Comparison of ENCODE assay signal across 8 cellular contexts in the genomic region with DNA sequence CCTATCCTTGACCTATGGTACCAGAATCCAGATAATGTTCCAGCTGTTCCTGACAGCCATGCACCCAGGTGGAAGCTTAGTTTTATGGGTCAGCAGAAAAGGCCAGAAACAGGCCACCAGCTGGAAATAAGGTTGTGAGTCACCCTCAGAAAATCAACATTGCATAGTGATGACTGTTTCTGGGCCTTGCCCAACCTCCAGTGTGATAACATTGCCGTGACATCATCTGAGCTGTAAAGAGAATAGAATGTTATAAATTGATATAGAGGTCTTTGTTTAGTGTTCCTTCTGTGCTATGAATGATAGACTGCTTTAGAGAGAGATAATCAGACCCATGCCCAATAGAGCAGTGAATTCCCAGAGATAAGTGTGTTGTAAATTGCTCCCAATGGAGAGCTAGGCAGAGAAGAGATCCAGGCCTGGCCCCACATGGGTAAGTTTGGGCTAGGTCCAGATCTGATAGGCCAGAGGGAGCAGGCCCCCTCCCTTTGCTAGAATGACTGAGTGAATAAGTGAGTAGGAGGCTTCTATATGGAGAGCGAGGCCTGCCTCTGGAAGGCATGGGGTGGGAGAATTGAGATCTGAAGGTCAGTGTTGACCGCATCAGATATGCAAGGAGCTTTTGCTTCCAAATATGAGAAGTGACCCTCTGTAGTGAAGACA. TPM values are rescaled to one million over a fixed set of nuclear protein-coding genes. Genes with fewer than 3 reads are reported as not detected.
DNase-seq lines count a peak whose midpoint lies in the region; TF ChIP-seq lines count a peak whose summit lies in the region.

No MANE protein-coding gene starts in this region.

- H3K27ac ChIP-seq in RWPE1: no peak overlapping the region

- no peak for TF ChIP-seq CTCF in RWPE1 (conservative IDR thresholded peaks at IDR 0.05; ENCODE audit: low read depth)

- POLR2A ChIA-PET in RWPE1 (lab: Yijun Ruan, JAX; ENCODE audit: low non-redundant PET): interaction anchor here (0.6 kb wide), 1 partner anchor 539 kb away, joined by 3 read pairs; no protein-coding TSS in a partner anchor

- CTCF ChIA-PET in RWPE1 (lab: Yijun Ruan, JAX): interaction anchor here (0.7 to 1.2 kb wide), 3 partner anchors 74 to 786 kb away, joined by 3 read pairs; no protein-coding TSS in a partner anchor

- peak; percentile 78 for DNase-seq in ELF-1 (ENCODE audit: low read depth, low spot score)
- DNase-seq in RWPE1 (ENCODE audit: low spot score): peak; percentile 90
- peak; percentile 63 for DNase-seq in fibroblast of the conjunctiva (ENCODE audit: low read depth)
- DNase-seq in renal cortical epithelial cell (ENCODE audit: low read depth): peak; percentile 95
- DNase-seq in SKM-1 treated with dmso at 0.1 percent for 144 hours (lab: John Stamatoyannopoulos, UW; ENCODE audit: unreplicated experiment): no peak
- DNase-seq in stimulated activated CD4-positive, alpha-beta T cell treated with anti-CD3 and anti-CD28 coated beads, Interleukin-12 subunit alpha, Interleukin-12 subunit beta, amount 100 ng/mL, for 4 hours: no peak
- no peak for DNase-seq in NAMALWA (ENCODE audit: low spot score)
- no peak for DNase-seq in NCI-H1105 (lab: John Stamatoyannopoulos, UW)

RNA-seq across cellular contexts. Expression of gene HPS1, which starts 14.2 kb away (rescaled TPM):
- 9.4 and 19.8 TPM in 2 replicates for total RNA-seq in renal cortical epithelial cell

RNA-seq across cellular contexts. Expression of gene PYROXD2, which starts 46.0 kb away (rescaled TPM):
- 4.6 and 8.7 TPM in 2 replicates for total RNA-seq in renal cortical epithelial cell

Comparison
In these comparisons a context has a peak if more than half of its experiments do, and no peak if none do; other contexts are left out.
1. DNase-seq: peak in ELF-1 (single experiment), RWPE1 (single experiment), fibroblast of the conjunctiva (single experiment) and renal cortical epithelial cell (single experiment); none in SKM-1 treated with dmso at 0.1 percent for 144 hours (single experiment), stimulated activated CD4-positive, alpha-beta T cell treated with anti-CD3 and anti-CD28 coated beads, Interleukin-12 subunit alpha, Interleukin-12 subunit beta, amount 100 ng/mL, for 4 hours (single experiment), NAMALWA (single experiment) and NCI-H1105 (single experiment).